ENCODE assay signal across 1 cellular context in genomic region chr1:60008500-60008899, GRCh38.
TF ChIP-seq lines count a peak whose summit lies in the region.

No MANE protein-coding gene starts in this region.

TF ChIP-seq in GM12878, 131 proteins besides CTCF, POLR2A, EP300 and RAD21:
- no peak for TF ChIP-seq POLR2AphosphoS2 (IDR thresholded peaks at IDR 0.05; ENCODE audit: low read depth, low read length)
- TF ChIP-seq CBX5 (IDR thresholded peaks at IDR 0.05; ENCODE audit: low read depth) = no peak
- peak; percentile 40; the same call in 1 of the 2 replicates for TF ChIP-seq RAD51 (IDR thresholded peaks at IDR 0.05)
TF ChIP-seq in GM12878: peak in this region for 1.
